ENCODE assay signal across 8 cellular contexts in the genomic region with DNA sequence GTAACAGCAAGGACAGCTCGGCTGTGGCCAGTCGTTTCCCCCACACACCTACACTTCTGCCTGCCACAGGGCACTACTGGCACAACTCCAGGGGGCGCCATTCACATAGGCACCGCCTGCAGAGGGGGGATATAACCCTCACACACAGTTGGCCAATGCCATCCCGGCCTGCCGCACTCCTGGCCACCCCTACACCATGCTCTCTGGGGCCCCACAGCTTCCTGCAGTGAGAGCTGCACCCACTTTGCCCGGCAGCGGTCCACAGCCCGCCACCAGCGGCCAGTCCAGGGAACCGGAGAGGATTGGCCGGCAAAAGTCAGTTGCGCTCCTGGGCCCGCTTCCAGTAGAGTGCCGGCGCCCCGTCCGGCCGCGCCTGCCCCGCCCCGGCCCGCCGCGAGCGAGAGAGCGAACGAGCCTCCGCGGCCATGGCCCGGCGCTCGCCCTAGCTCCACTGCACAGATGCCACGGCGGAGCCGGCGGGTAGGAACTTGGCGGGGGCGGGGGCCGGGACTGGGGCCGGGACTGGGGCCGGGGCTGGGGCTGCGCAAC. TPM values are rescaled to one million over a fixed set of nuclear protein-coding genes. Genes with fewer than 3 reads are reported as not detected.
DNase-seq lines count a peak whose midpoint lies in the region; ATAC-seq, FAIRE-seq and TF ChIP-seq lines count a peak whose summit lies in the region.

No MANE protein-coding gene starts in this region.

- H3K9me3 ChIP-seq in SK-N-MC (ENCODE audit: low read depth, low read length) (no peaks in the 10 kb centered on the region), heart left ventricle (no peaks in the 10 kb centered on the region), pancreas (no peaks in the 10 kb centered on the region)

- intact Hi-C loops in heart left ventricle (cut with DNase I) = loop anchor here in 3 of 10 donors (5.0 to 10.0 kb wide), 3 partner anchors 38 to 141 kb away; a partner anchor contains a TSS
- intact Hi-C loops in pancreas (cut with DNase I) = no loop called here

- DNase-seq in ACHN = peak; percentile 58
- DNase-seq in SK-N-MC (ENCODE audit: low read depth, low spot score) = no peak
- DNase-seq in heart left ventricle = peak; percentile 81 to 92 (median 88)
- peak; percentile 65 to 90 (median 81) for DNase-seq in pancreas
- DNase-seq in NCI-H526 treated with DMSO at 0.1 percent for 48 hours (lab: John Stamatoyannopoulos, UW) = no peak

- in situ Hi-C loops in ACHN (cut with HindIII; ENCODE audit: low pct_ligation_motif_present, low pct_unique_long_range_greater_than_20kb, low sequenced_read_pairs) = no loop called here

- TF ChIP-seq POLR2A in GM15510 (IDR thresholded peaks at IDR 0.05; ENCODE audit: borderline replicate concordance, extremely low read depth, insufficient read length) (peak; percentile 30), heart left ventricle (IDR thresholded peaks at IDR 0.05) (no peak)

- TF ChIP-seq CTCF in heart left ventricle (IDR thresholded peaks at IDR 0.05) (peak; percentile 20 to 73 (median 50)), pancreas (IDR thresholded peaks at IDR 0.05) (peak in 2 of 4 donors; percentile 13 to 14)

- H3K27ac ChIP-seq in SK-N-MC = peak overlapping the region; percentile 26
- peak overlapping the region; percentile 11 for H3K27ac ChIP-seq in adipose tissue (ENCODE audit: low read depth, low read length)
- peak overlapping the region; percentile 25 to 94 (median 85) for H3K27ac ChIP-seq in heart left ventricle
- peak overlapping the region in 3 of 4 donors; percentile 5 to 44 (median 33) for H3K27ac ChIP-seq in pancreas

- 1 to 2% (median 2%) methylated on average over 37 to 43 of the region's 43 CpGs for WGBS in adipose tissue, 3 donors
- 2 to 15% (median 2%) methylated on average over 4 to 43 of the region's 43 CpGs for WGBS in heart left ventricle, 4 donors
- 2 to 3% methylated on average over 34 to 43 of the region's 43 CpGs for WGBS in pancreas, 2 donors

- ATAC-seq in HG03432 (IDR thresholded peaks at IDR 0.05; ENCODE audit: unreplicated experiment) (peak; percentile 31), heart left ventricle (peak; percentile 50 to 80 (median 77)), pancreas (peak; percentile 70 to 81 (median 74))

- FAIRE-seq in pancreas (lab: Jason Lieb, UNC) = no peak

- H3K9ac ChIP-seq in SK-N-MC (ENCODE audit: insufficient read length) = peak overlapping the region; percentile 45

- no peaks in the 10 kb centered on the region for H3K36me3 ChIP-seq in SK-N-MC (ENCODE audit: insufficient read depth, low read length)
- H3K36me3 ChIP-seq in heart left ventricle = peaks cover 0 to 10% (median 0%) of the 10 kb centered on the region in 9 donors
- no peaks in the 10 kb centered on the region for H3K36me3 ChIP-seq in pancreas

- H3K27me3 ChIP-seq in heart left ventricle = no peaks in the 10 kb centered on the region
- no peaks in the 10 kb centered on the region for H3K27me3 ChIP-seq in pancreas

- peaks cover 3 to 71% (median 45%) of the 10 kb centered on the region in 12 donors for H3K4me1 ChIP-seq in heart left ventricle
- H3K4me1 ChIP-seq in pancreas = peaks cover 0 to 5% (median 5%) of the 10 kb centered on the region in 3 donors

- H3K4me3 ChIP-seq in SK-N-MC (peak overlapping the region; percentile 95), heart left ventricle (peak overlapping the region; percentile 54 to 93 (median 76)), pancreas (peak overlapping the region; percentile 31 to 80 (median 53))

RNA-seq across cellular contexts. Expression of a gene that starts 25.6 kb away (rescaled TPM):
- polyA plus RNA-seq in adipose tissue (1 to 10 TPM in 2 of 3 donors, under 1 TPM in 1; 0.77 to 9.3 (median 6.3) TPM), heart left ventricle (1 to 10 TPM; 2.7 to 3.5 TPM), pancreas (1 to 10 TPM; 3.1 to 3.4 TPM)
- total RNA-seq in heart left ventricle (10 to 100 TPM in 1 of 9 donors, 1 to 10 TPM in 8; 1.5 to 12.6 (median 2.6) TPM), pancreas (1 to 10 TPM in 4 of 6 donors, under 1 TPM in 2; 0.35 to 7.2 (median 1.6) TPM)

Comparison
In these comparisons a context has a peak if more than half of its experiments do, and no peak if none do; other contexts are left out.
1. DNase-seq: peak in ACHN (single experiment), heart left ventricle (5 of 5) and pancreas (6 of 6); none in SK-N-MC (single experiment) and NCI-H526 treated with DMSO at 0.1 percent for 48 hours (single experiment).
2. H3K27ac ChIP-seq: peak in every context shown above with its lines; median percentile 85 in heart left ventricle; 33 in pancreas; 26 in SK-N-MC; 11 in adipose tissue.
3. Peak in every context shown above with its lines, with median percentiles within 50 percentile points of each other: ATAC-seq and H3K4me3 ChIP-seq.